25 cellular contexts compared by ENCODE assay signal in genomic region chr15:77712438-77712837, GRCh38.
"Had no signal": no experiment of that assay in that cellular context is flagged by ENCODE, and none has a peak within 500 bp of the region (broad histone marks: within the 10 kb centered on the region; RNA-seq: fewer than 3 reads in every experiment).

No MANE protein-coding gene starts in this region.

- H3K4me3 Mint-ChIP-seq: dendritic cell treated with granulocyte-macrophage colony-stimulating factor and Interleukin-4, amounts not matched to agents 40 ng/mL and 50 ng/mL, for 4 days; naive thymus-derived CD8-positive, alpha-beta T cell; nephron progenitor cell; stimulated activated naive CD8-positive, alpha-beta T cell treated with anti-CD3 and anti-CD28 coated beads, Interleukin-15, amount 100 ng/mL, for 72 hours had no signal

- H3K4me3 ChIP-seq: gastroesophageal sphincter, heart left ventricle, hepatocyte, left lung, lower lobe of right lung, smooth muscle cell, suprapubic skin, thyroid gland, vagina had no signal

- H3K9me3 Mint-ChIP-seq: dendritic cell treated with granulocyte-macrophage colony-stimulating factor and Interleukin-4, amounts not matched to agents 40 ng/mL and 50 ng/mL, for 4 days; naive thymus-derived CD8-positive, alpha-beta T cell; nephron progenitor cell; stimulated activated naive CD8-positive, alpha-beta T cell treated with anti-CD3 and anti-CD28 coated beads, Interleukin-15, amount 100 ng/mL, for 72 hours had no signal

- H3K36me3 Mint-ChIP-seq: naive thymus-derived CD8-positive, alpha-beta T cell had no signal

- H2AFZ ChIP-seq: hepatocyte had no signal

- H3K27ac Mint-ChIP-seq: dendritic cell treated with granulocyte-macrophage colony-stimulating factor and Interleukin-4, amounts not matched to agents 40 ng/mL and 50 ng/mL, for 4 days; nephron progenitor cell; stimulated activated naive CD8-positive, alpha-beta T cell treated with anti-CD3 and anti-CD28 coated beads, Interleukin-15, amount 100 ng/mL, for 72 hours had no signal

- H3K4me2 ChIP-seq: hepatocyte, smooth muscle cell had no signal

- H3K9me3 ChIP-seq: gastroesophageal sphincter, heart left ventricle, left lung, lower lobe of right lung, suprapubic skin, thyroid gland, vagina had no signal

- H3K79me2 ChIP-seq: hepatocyte had no signal

- ATAC-seq: esophagus mucosa; foreskin keratinocyte; gastroesophageal sphincter; heart left ventricle; left cardiac atrium; left lung; lower lobe of right lung; naive thymus-derived CD8-positive, alpha-beta T cell; sciatic nerve; stimulated activated naive CD8-positive, alpha-beta T cell treated with anti-CD3 and anti-CD28 coated beads, Interleukin-15, amount 100 ng/mL, for 72 hours had no signal

- DNase-seq: central memory CD4-positive, alpha-beta T cell; effector memory CD4-positive, alpha-beta T cell; foreskin keratinocyte; heart left ventricle; left cardiac atrium; lower lobe of right lung; naive thymus-derived CD8-positive, alpha-beta T cell; nephron progenitor cell; stimulated activated CD4-positive, alpha-beta T cell treated with anti-CD3 and anti-CD28 coated beads, Interleukin-12 subunit alpha, Interleukin-12 subunit beta, amount 100 ng/mL, for 4 hours; stimulated activated CD4-positive, alpha-beta T cell treated with anti-CD3 and anti-CD28 coated beads, Interleukin-1b, Interleukin-23, amount 100 ng/mL, for 48 hours; stimulated activated CD4-positive, alpha-beta T cell treated with anti-CD3 and anti-CD28 coated beads, Interleukin-4, amount 100 ng/mL, for 1 hour; stimulated activated CD8-positive, alpha-beta memory T cell treated with anti-CD3 and anti-CD28 coated beads, Interleukin-4, amount 100 ng/mL, for 48 hours; stimulated activated naive CD4-positive, alpha-beta T cell; stimulated activated naive CD8-positive, alpha-beta T cell treated with anti-CD3 and anti-CD28 coated beads, Interleukin-15, amount 100 ng/mL, for 72 hours; thyroid gland; trophoblast cell had no signal

- H3K4me1 ChIP-seq: foreskin keratinocyte, gastroesophageal sphincter, heart left ventricle, left lung, lower lobe of right lung, suprapubic skin, thyroid gland, vagina had no signal

- H3K36me3 ChIP-seq: gastroesophageal sphincter, heart left ventricle, left lung, lower lobe of right lung, suprapubic skin, thyroid gland, vagina had no signal

- H3K27me3 ChIP-seq: hepatocyte, thyroid gland, vagina had no signal

- H3K27ac ChIP-seq: foreskin keratinocyte, gastroesophageal sphincter, heart left ventricle, hepatocyte, left lung, lower lobe of right lung, suprapubic skin, thyroid gland, vagina had no signal

- H3K4me1 Mint-ChIP-seq: stimulated activated naive CD8-positive, alpha-beta T cell treated with anti-CD3 and anti-CD28 coated beads, Interleukin-15, amount 100 ng/mL, for 72 hours had no signal
